32 cellular contexts compared by ENCODE assay signal in genomic region chr10:71939861-71940474, GRCh38. TPM values are rescaled to one million over a fixed set of nuclear protein-coding genes. Genes with fewer than 3 reads are reported as not detected.
DNase-seq lines count a peak whose midpoint lies in the region; ATAC-seq, FAIRE-seq and TF ChIP-seq lines count a peak whose summit lies in the region.
"Had no signal": no experiment of that assay in that cellular context is flagged by ENCODE, and none has a peak within 500 bp of the region (broad histone marks: within the 10 kb centered on the region; RNA-seq: fewer than 3 reads in every experiment).

No MANE protein-coding gene starts in this region.

- H3K27ac ChIP-seq in CD4-positive, alpha-beta memory T cell (ENCODE audit: low read depth, low read length) = no peak overlapping the region
- H3K27ac ChIP-seq in PC-9 (no peak overlapping the region), kidney (ENCODE audit: low read depth in 2 of 2, low read length in 2 of 2) (peak overlapping the region; percentile 37 to 63)
- H3K27ac ChIP-seq: A549, breast epithelium, esophagus squamous epithelium, hepatocyte, KMS-11, left lung had no signal

- peak overlapping the region; percentile 29 for H3K27ac Mint-ChIP-seq in activated CD8-positive, alpha-beta memory T cell treated with anti-CD3 and anti-CD28 coated beads, Interleukin-2, amount 10 ng/mL, durations not matched to agents 7 days and 5 days
- peak overlapping the region in 3 of 7 donors; percentile 53 to 89 (median 79) for H3K27ac Mint-ChIP-seq in CD4-positive, alpha-beta memory T cell
- H3K27ac Mint-ChIP-seq: H9, mesothelial cell of epicardium, type B pancreatic cell had no signal

- H3K36me3 Mint-ChIP-seq in activated CD8-positive, alpha-beta memory T cell treated with anti-CD3 and anti-CD28 coated beads, Interleukin-2, amount 10 ng/mL, durations not matched to agents 7 days and 5 days = peaks cover 10% of the 10 kb centered on the region
- H3K36me3 Mint-ChIP-seq in CD4-positive, alpha-beta memory T cell = peaks cover 10% of the 10 kb centered on the region in 2 donors

- no peak for ATAC-seq in activated CD8-positive, alpha-beta memory T cell treated with anti-CD3 and anti-CD28 coated beads, Interleukin-2, amount 10 ng/mL, durations not matched to agents 7 days and 5 days
- ATAC-seq: A549; left lung; naive thymus-derived CD4-positive, alpha-beta T cell; Panc1 had no signal

- CTCF ChIA-PET in activated CD8-positive, alpha-beta memory T cell treated with anti-CD3 and anti-CD28 coated beads, Interleukin-2, amount 10 ng/mL, durations not matched to agents 7 days and 5 days (lab: Charles Lee) = no interaction called here
- CTCF ChIA-PET in CD4-positive, alpha-beta memory T cell (lab: Charles Lee; ENCODE audit: partially characterized antibody) = no interaction called here
- CTCF ChIA-PET in PC-9 (lab: Charles Lee) = interaction anchor here (0.6 kb wide), 1 partner anchor 281 kb away, joined by 5 read pairs; no protein-coding TSS in a partner anchor

- H3K9me3 ChIP-seq in CD4-positive, alpha-beta memory T cell (ENCODE audit: control insufficient read depth in 1 of 2, low read length in 2 of 2) = peaks cover 0 to 16% of the 10 kb centered on the region in 2 donors
- H3K9me3 ChIP-seq in PC-9 (ENCODE audit: insufficient read depth, low read depth) (peaks cover 13% of the 10 kb centered on the region; the same call in 1 of the 2 replicates), kidney (ENCODE audit: control insufficient read depth in 1 of 2, low read length in 2 of 2) (peaks cover 0 to 11% of the 10 kb centered on the region in 2 donors)
- H3K9me3 ChIP-seq: A549 had no signal

- BruUV-seq in PC-9 (replicated peaks; lab: Mats Ljungman, UMichigan) = no TSS peak

- POLR2A ChIA-PET in CD4-positive, alpha-beta memory T cell (lab: Charles Lee; ENCODE audit: partially characterized antibody) = no interaction called here
- POLR2A ChIA-PET in PC-9 (lab: Charles Lee; ENCODE audit: unreplicated experiment) = no interaction called here

- no peaks in the 10 kb centered on the region for H3K9me2 ChIP-seq in PC-9 (ENCODE audit: insufficient read depth)

- TF ChIP-seq CTCF in PC-9 (conservative IDR thresholded peaks at IDR 0.05) (no peak), kidney (IDR thresholded peaks at IDR 0.05; ENCODE audit: borderline replicate concordance, extremely low read depth, insufficient read depth) (no peak)

- no peaks in the 10 kb centered on the region for H3F3A ChIP-seq in PC-9 (ENCODE audit: insufficient read depth, low read depth)

- 0 out of 2 replicates have a peak overlapping the region, but pooled peaks have one; percentile 14 for H3K4me2 ChIP-seq in PC-9
- H3K4me2 ChIP-seq: A549, hepatocyte, KMS-11, smooth muscle cell had no signal

- peak overlapping the region; percentile 22 for H3K4me3 Mint-ChIP-seq in activated CD8-positive, alpha-beta memory T cell treated with anti-CD3 and anti-CD28 coated beads, Interleukin-2, amount 10 ng/mL, durations not matched to agents 7 days and 5 days
- H3K4me3 Mint-ChIP-seq in CD4-positive, alpha-beta memory T cell = peak overlapping the region in 7 of 8 donors; percentile 55 to 82 (median 70)
- H3K4me3 Mint-ChIP-seq: H9, mesothelial cell of epicardium, type B pancreatic cell had no signal

- peaks cover 15% of the 10 kb centered on the region for H3K4me1 Mint-ChIP-seq in activated CD8-positive, alpha-beta memory T cell treated with anti-CD3 and anti-CD28 coated beads, Interleukin-2, amount 10 ng/mL, durations not matched to agents 7 days and 5 days
- H3K4me1 Mint-ChIP-seq in CD4-positive, alpha-beta memory T cell = peaks cover 8 to 19% (median 18%) of the 10 kb centered on the region in 4 donors
- H3K4me1 Mint-ChIP-seq: mesothelial cell of epicardium had no signal

- H3K27me3 ChIP-seq in CD4-positive, alpha-beta memory T cell (ENCODE audit: insufficient read depth, low read length) = no peaks in the 10 kb centered on the region
- H3K27me3 ChIP-seq in PC-9 (ENCODE audit: insufficient read depth, low read depth) = no peaks in the 10 kb centered on the region
- H3K27me3 ChIP-seq: breast epithelium, esophagus squamous epithelium, hepatocyte, left lung had no signal

- H3K79me2 ChIP-seq in PC-9 (ENCODE audit: low read depth) = no peaks in the 10 kb centered on the region
- H3K79me2 ChIP-seq: hepatocyte had no signal

- H4K20me1 ChIP-seq in PC-9 (ENCODE audit: insufficient read depth) = no peaks in the 10 kb centered on the region

- peaks cover 11% of the 10 kb centered on the region for H3K4me1 ChIP-seq in CD4-positive, alpha-beta memory T cell (ENCODE audit: insufficient read depth, low read length)
- peaks cover 13% of the 10 kb centered on the region; the same call in 1 of the 2 replicates for H3K4me1 ChIP-seq in PC-9 (replicated peaks; ENCODE audit: insufficient read depth)
- H3K4me1 ChIP-seq in kidney (ENCODE audit: control insufficient read depth in 1 of 2, insufficient read depth in 1 of 2, low read depth in 1 of 2, low read length in 2 of 2) = peaks cover 0 to 17% of the 10 kb centered on the region in 2 donors
- H3K4me1 ChIP-seq: A549, breast epithelium, esophagus squamous epithelium, left lung had no signal

- peaks cover 54% of the 10 kb centered on the region for H3K27me3 Mint-ChIP-seq in activated CD8-positive, alpha-beta memory T cell treated with anti-CD3 and anti-CD28 coated beads, Interleukin-2, amount 10 ng/mL, durations not matched to agents 7 days and 5 days
- peaks cover 3 to 4% of the 10 kb centered on the region in 2 donors for H3K27me3 Mint-ChIP-seq in CD4-positive, alpha-beta memory T cell
- H3K27me3 Mint-ChIP-seq: type B pancreatic cell had no signal

- intact Hi-C loops in CD4-positive, alpha-beta memory T cell (cut with micrococcal nuclease) = no loop called here
- intact Hi-C loops in PC-9 (cut with micrococcal nuclease; ENCODE audit: unreplicated experiment) = no loop called here
- intact Hi-C loops in kidney (cut with DNase I) = no loop called here

- H2AFZ ChIP-seq in PC-9 = no peak overlapping the region
- H2AFZ ChIP-seq: hepatocyte had no signal

- no peak overlapping the region for H3K4me3 ChIP-seq in CD4-positive, alpha-beta memory T cell (ENCODE audit: low read length in 2 of 2)
- no peak overlapping the region for H3K4me3 ChIP-seq in PC-9
- H3K4me3 ChIP-seq in kidney (ENCODE audit: low read length in 2 of 2) = peak overlapping the region in 1 of 2 donors; percentile 8
- H3K4me3 ChIP-seq: A549, breast epithelium, esophagus squamous epithelium, hepatocyte, left lung, smooth muscle cell had no signal

- FAIRE-seq in kidney (lab: Jason Lieb, UNC) = no peak
- FAIRE-seq: A549, frontal cortex, HTR-8/SVneo had no signal

- no peak overlapping the region for H3K9ac ChIP-seq in kidney (ENCODE audit: low read length in 2 of 2)
- H3K9ac ChIP-seq: KMS-11 had no signal

- H3K36me3 ChIP-seq in CD4-positive, alpha-beta memory T cell (ENCODE audit: insufficient read depth, low read length) = no peaks in the 10 kb centered on the region
- no peaks in the 10 kb centered on the region for H3K36me3 ChIP-seq in PC-9 (ENCODE audit: low read depth)
- no peaks in the 10 kb centered on the region for H3K36me3 ChIP-seq in kidney (ENCODE audit: control insufficient read depth in 1 of 2, insufficient read depth in 2 of 2, low read length in 2 of 2)
- H3K36me3 ChIP-seq: breast epithelium, esophagus squamous epithelium, left lung had no signal

- H3K9me3 Mint-ChIP-seq in activated CD8-positive, alpha-beta memory T cell treated with anti-CD3 and anti-CD28 coated beads, Interleukin-2, amount 10 ng/mL, durations not matched to agents 7 days and 5 days (ENCODE audit: low read depth) = peaks cover 6% of the 10 kb centered on the region
- peaks cover 6 to 53% (median 31%) of the 10 kb centered on the region in 8 donors for H3K9me3 Mint-ChIP-seq in CD4-positive, alpha-beta memory T cell

- no peak for DNase-seq in activated CD8-positive, alpha-beta memory T cell treated with anti-CD3 and anti-CD28 coated beads, Interleukin-2, amount 10 ng/mL, durations not matched to agents 7 days and 5 days
- DNase-seq in activated CD8-positive, alpha-beta memory T cell treated with anti-CD3 and anti-CD28 coated beads, Interleukin-2, amount 50 U/mL, for 48 hours = no peak
- DNase-seq in CD4-positive, alpha-beta memory T cell = no peak
- DNase-seq in PC-9 (no peak), kidney (no peak), NCI-H187 (lab: John Stamatoyannopoulos, UW) (no peak), SW 1271 (lab: John Stamatoyannopoulos, UW) (no peak), ureter (ENCODE audit: low spot score) (no peak)
- DNase-seq: activated CD8-positive, alpha-beta memory T cell treated with anti-CD3 and anti-CD28 coated beads, Interleukin-2, amount 50 U/mL, for 4 hours; activated gamma-delta T cell treated with Interleukin-2 at 50 U/mL for 16 hours; amygdala; CD8-positive, alpha-beta memory T cell; cortex of kidney; esophagus squamous epithelium; H9; left lung; naive thymus-derived CD4-positive, alpha-beta T cell; NCI-H2171 treated with DMSO at 0.1 percent for 48 hours; NCI-H524; NK-92 treated with Interleukin-12 subunit alpha and Interleukin-12 subunit beta, amount 100 ng/mL, for 24 hours; retina; SHP77 treated with DMSO at 0.1 percent for 48 hours had no signal

RNA-seq across cellular contexts. Expression of gene CHST3, which starts 24.2 kb away (rescaled TPM):
- under 1 TPM in 1 of 2 experiments, not detected in 1; 0.05 TPM for total RNA-seq in activated CD8-positive, alpha-beta memory T cell treated with anti-CD3 and anti-CD28 coated beads, Interleukin-2, amount 10 ng/mL, durations not matched to agents 7 days and 5 days
- total RNA-seq in CD4-positive, alpha-beta memory T cell = not detected
- polyA plus RNA-seq in CD4-positive, alpha-beta memory T cell = not detected
- 21.3 and 23.3 TPM in 2 replicates for total RNA-seq in PC-9 (2021)
- total RNA-seq in kidney = 31.5 TPM
- polyA plus RNA-seq in kidney (ENCODE audit: insufficient read depth, low read depth, low replicate concordance) = 9.1 TPM
- total RNA-seq in ureter = 13.2 TPM
- polyA plus RNA-seq: CD8-positive, alpha-beta memory T cell; naive thymus-derived CD4-positive, alpha-beta T cell had no signal

Comparison
In these comparisons a context has a peak if more than half of its experiments do, and no peak if none do; other contexts are left out.
1. H3K27ac ChIP-seq: peak in kidney (2 of 2); none in CD4-positive, alpha-beta memory T cell (single experiment) and PC-9 (single experiment).
2. RNA of gene CHST3, which starts 24.2 kb away (total RNA-seq): 31.5 TPM in kidney (single experiment), 21.3 to 23.3 TPM in PC-9 and 13.2 TPM in ureter (single experiment); 0.05 TPM in activated CD8-positive, alpha-beta memory T cell treated with anti-CD3 and anti-CD28 coated beads, Interleukin-2, amount 10 ng/mL, durations not matched to agents 7 days and 5 days and not detected in CD4-positive, alpha-beta memory T cell; every median in the first group is over 10 times any median in the second.